Comparison of ENCODE assay signal across 19 cellular contexts in the genomic region with DNA sequence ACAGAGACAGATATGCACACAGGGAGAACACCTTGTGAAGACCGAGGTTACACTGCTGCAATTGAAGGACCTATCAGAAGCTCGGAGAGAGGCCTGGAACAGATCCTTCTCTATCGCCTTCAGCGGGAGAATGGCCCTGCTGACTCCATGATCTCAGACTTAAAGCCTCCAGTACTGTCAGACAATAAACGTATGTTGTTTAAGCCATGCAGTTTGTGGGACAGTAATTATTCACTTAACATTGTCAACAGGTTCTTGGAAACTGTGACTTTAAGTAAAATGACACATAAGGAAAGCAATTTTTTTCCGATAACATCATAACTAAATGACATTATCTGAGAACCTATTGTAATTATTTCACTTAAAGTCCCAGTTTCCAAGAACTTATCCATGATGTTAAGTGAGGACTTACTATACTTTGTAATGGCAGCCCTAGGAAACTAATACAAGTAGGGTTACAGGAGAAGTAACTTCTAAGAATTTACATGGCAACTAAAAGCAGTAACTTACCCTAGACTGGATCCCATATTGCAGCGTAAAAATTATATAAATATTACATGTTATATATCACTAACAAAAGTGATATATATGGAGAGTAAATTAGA.
DNase-seq lines count a peak whose midpoint lies in the region; ATAC-seq lines count a peak whose summit lies in the region.
"Had no signal": no experiment of that assay in that cellular context is flagged by ENCODE, and none has a peak within 500 bp of the region (broad histone marks: within the 10 kb centered on the region; RNA-seq: fewer than 3 reads in every experiment).

No MANE protein-coding gene starts in this region.

- CTCF ChIA-PET in activated CD4-positive, alpha-beta T cell treated with anti-CD3 and anti-CD28 coated beads for 36 hours (lab: Charles Lee) = no interaction called here

- intact Hi-C loops in activated CD4-positive, alpha-beta T cell treated with anti-CD3 and anti-CD28 coated beads for 36 hours (cut with DNase I, micrococcal nuclease) = no loop called here

- POLR2A ChIA-PET in activated CD4-positive, alpha-beta T cell treated with anti-CD3 and anti-CD28 coated beads for 36 hours (lab: Charles Lee) = no interaction called here

- no peak overlapping the region for H3K4me3 Mint-ChIP-seq in activated CD4-positive, alpha-beta T cell treated with anti-CD3 and anti-CD28 coated beads for 36 hours
- no peak overlapping the region for H3K4me3 Mint-ChIP-seq in activated T-cell treated with anti-CD3 and anti-CD28 coated beads, Interleukin-2, amount 50 U/mL, for 72 hours
- H3K4me3 Mint-ChIP-seq in activated T-helper 17 cell treated with anti-CD3 and anti-CD28 coated beads, Interleukin-2, amount 50 U/mL, for 72 hours = no peak overlapping the region
- H3K4me3 Mint-ChIP-seq: B cell; CD4-positive, CD25-positive, alpha-beta regulatory T cell; CD8-positive, alpha-beta T cell; GM23338; H9 had no signal

- peak; percentile 52 for ATAC-seq in activated CD4-positive, alpha-beta T cell treated with anti-CD3 and anti-CD28 coated beads for 36 hours
- ATAC-seq in activated T-cell treated with anti-CD3 and anti-CD28 coated beads, Interleukin-2, amount 50 U/mL, for 72 hours (replicated peaks in 1 of 2) = peak in 1 of 2 donors; percentile 74
- ATAC-seq in activated T-helper 17 cell treated with anti-CD3 and anti-CD28 coated beads, Interleukin-2, amount 50 U/mL, for 72 hours (replicated peaks) = peak; percentile 62
- ATAC-seq: CD8-positive, alpha-beta T cell; GM23338; HCT116 had no signal

- H3K36me3 Mint-ChIP-seq in activated CD4-positive, alpha-beta T cell treated with anti-CD3 and anti-CD28 coated beads for 36 hours (ENCODE audit: low read depth) = peaks cover 21% of the 10 kb centered on the region
- H3K36me3 Mint-ChIP-seq in activated T-cell treated with anti-CD3 and anti-CD28 coated beads, Interleukin-2, amount 50 U/mL, for 72 hours (ENCODE audit: insufficient read depth in 2 of 2) = peaks cover 10 to 21% of the 10 kb centered on the region in 2 donors
- peaks cover 31% of the 10 kb centered on the region for H3K36me3 Mint-ChIP-seq in activated T-helper 17 cell treated with anti-CD3 and anti-CD28 coated beads, Interleukin-2, amount 50 U/mL, for 72 hours (ENCODE audit: low read depth)

- H3K9me3 Mint-ChIP-seq in activated CD4-positive, alpha-beta T cell treated with anti-CD3 and anti-CD28 coated beads for 36 hours (ENCODE audit: low read depth) = no peaks in the 10 kb centered on the region
- peaks cover 5 to 9% of the 10 kb centered on the region in 2 donors for H3K9me3 Mint-ChIP-seq in activated T-cell treated with anti-CD3 and anti-CD28 coated beads, Interleukin-2, amount 50 U/mL, for 72 hours
- H3K9me3 Mint-ChIP-seq in activated T-helper 17 cell treated with anti-CD3 and anti-CD28 coated beads, Interleukin-2, amount 50 U/mL, for 72 hours = no peaks in the 10 kb centered on the region
- H3K9me3 Mint-ChIP-seq: CD4-positive, CD25-positive, alpha-beta regulatory T cell; CD8-positive, alpha-beta T cell; GM23338; H9 had no signal

- H3K27ac ChIP-seq in substantia nigra (ENCODE audit: low read depth, low read length, poor library complexity, severe bottlenecking) = no peak overlapping the region
- H3K27ac ChIP-seq: 22Rv1, BLaER1, C4-2B had no signal

- DNase-seq in activated CD4-positive, alpha-beta T cell treated with anti-CD3 and anti-CD28 coated beads for 36 hours = no peak
- DNase-seq in activated CD4-positive, alpha-beta T cell treated with anti-CD3 and anti-CD28 coated beads for 48 hours = no peak
- DNase-seq in activated T-cell treated with anti-CD3 and anti-CD28 coated beads, Interleukin-2, amount 50 U/mL, for 72 hours = no peak
- no peak for DNase-seq in activated T-cell treated with anti-CD3 and anti-CD28 coated beads, Interleukin-2, amount 50 U/mL, for 48 hours
- DNase-seq in GM19240 (ENCODE audit: insufficient read length, low spot score) (no peak), substantia nigra (lab: John Stamatoyannopoulos, UW) (no peak)
- DNase-seq: Caco-2; CD4-positive, CD25-positive, alpha-beta regulatory T cell; CD8-positive, alpha-beta T cell; DMS153; DND-41; H9 had no signal

- peaks cover 10% of the 10 kb centered on the region for H3K4me1 Mint-ChIP-seq in activated CD4-positive, alpha-beta T cell treated with anti-CD3 and anti-CD28 coated beads for 36 hours
- H3K4me1 Mint-ChIP-seq in activated T-cell treated with anti-CD3 and anti-CD28 coated beads, Interleukin-2, amount 50 U/mL, for 72 hours (ENCODE audit: low read depth) = peaks cover 4% of the 10 kb centered on the region
- peaks cover 4% of the 10 kb centered on the region for H3K4me1 Mint-ChIP-seq in activated T-helper 17 cell treated with anti-CD3 and anti-CD28 coated beads, Interleukin-2, amount 50 U/mL, for 72 hours
- H3K4me1 Mint-ChIP-seq: GM23338, H9 had no signal

- H3K27me3 Mint-ChIP-seq in activated CD4-positive, alpha-beta T cell treated with anti-CD3 and anti-CD28 coated beads for 36 hours = no peaks in the 10 kb centered on the region
- H3K27me3 Mint-ChIP-seq in activated T-cell treated with anti-CD3 and anti-CD28 coated beads, Interleukin-2, amount 50 U/mL, for 72 hours (ENCODE audit: low read depth) = no peaks in the 10 kb centered on the region
- no peaks in the 10 kb centered on the region for H3K27me3 Mint-ChIP-seq in activated T-helper 17 cell treated with anti-CD3 and anti-CD28 coated beads, Interleukin-2, amount 50 U/mL, for 72 hours
- H3K27me3 Mint-ChIP-seq: B cell; CD4-positive, CD25-positive, alpha-beta regulatory T cell had no signal

- H3K27ac Mint-ChIP-seq in activated CD4-positive, alpha-beta T cell treated with anti-CD3 and anti-CD28 coated beads for 36 hours = no peak overlapping the region
- peak overlapping the region; percentile 77 for H3K27ac Mint-ChIP-seq in activated T-cell treated with anti-CD3 and anti-CD28 coated beads, Interleukin-2, amount 50 U/mL, for 72 hours
- no peak overlapping the region for H3K27ac Mint-ChIP-seq in activated T-helper 17 cell treated with anti-CD3 and anti-CD28 coated beads, Interleukin-2, amount 50 U/mL, for 72 hours
- H3K27ac Mint-ChIP-seq: B cell; CD4-positive, CD25-positive, alpha-beta regulatory T cell; CD8-positive, alpha-beta T cell; GM23338; H9 had no signal
